Comparison of ENCODE assay signal across 1 cellular context in the genomic region with DNA sequence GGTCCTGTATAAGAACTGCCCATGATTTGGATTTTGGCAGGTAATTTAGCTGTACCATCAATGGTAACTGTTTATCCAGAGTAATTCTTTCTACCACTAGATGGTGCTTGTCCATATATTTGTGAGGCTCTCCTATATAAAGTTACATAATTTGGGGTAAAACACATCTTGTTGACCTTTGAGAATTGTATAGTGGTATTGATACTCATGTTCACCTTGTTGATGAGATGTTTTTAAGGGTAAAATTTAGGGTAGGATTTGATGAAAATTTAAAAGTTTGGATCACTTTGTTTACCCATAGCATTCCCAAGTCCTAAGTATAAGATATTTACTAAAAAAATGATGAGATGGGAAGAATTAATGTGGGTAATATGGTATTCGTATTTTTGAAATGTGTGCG.
TF ChIP-seq lines count a peak whose summit lies in the region.

No MANE protein-coding gene starts in this region.

TF ChIP-seq in GM23338, 12 proteins besides CTCF, POLR2A, EP300 and RAD21 (continued from another document):
- TF ChIP-seq, protein P1, sequence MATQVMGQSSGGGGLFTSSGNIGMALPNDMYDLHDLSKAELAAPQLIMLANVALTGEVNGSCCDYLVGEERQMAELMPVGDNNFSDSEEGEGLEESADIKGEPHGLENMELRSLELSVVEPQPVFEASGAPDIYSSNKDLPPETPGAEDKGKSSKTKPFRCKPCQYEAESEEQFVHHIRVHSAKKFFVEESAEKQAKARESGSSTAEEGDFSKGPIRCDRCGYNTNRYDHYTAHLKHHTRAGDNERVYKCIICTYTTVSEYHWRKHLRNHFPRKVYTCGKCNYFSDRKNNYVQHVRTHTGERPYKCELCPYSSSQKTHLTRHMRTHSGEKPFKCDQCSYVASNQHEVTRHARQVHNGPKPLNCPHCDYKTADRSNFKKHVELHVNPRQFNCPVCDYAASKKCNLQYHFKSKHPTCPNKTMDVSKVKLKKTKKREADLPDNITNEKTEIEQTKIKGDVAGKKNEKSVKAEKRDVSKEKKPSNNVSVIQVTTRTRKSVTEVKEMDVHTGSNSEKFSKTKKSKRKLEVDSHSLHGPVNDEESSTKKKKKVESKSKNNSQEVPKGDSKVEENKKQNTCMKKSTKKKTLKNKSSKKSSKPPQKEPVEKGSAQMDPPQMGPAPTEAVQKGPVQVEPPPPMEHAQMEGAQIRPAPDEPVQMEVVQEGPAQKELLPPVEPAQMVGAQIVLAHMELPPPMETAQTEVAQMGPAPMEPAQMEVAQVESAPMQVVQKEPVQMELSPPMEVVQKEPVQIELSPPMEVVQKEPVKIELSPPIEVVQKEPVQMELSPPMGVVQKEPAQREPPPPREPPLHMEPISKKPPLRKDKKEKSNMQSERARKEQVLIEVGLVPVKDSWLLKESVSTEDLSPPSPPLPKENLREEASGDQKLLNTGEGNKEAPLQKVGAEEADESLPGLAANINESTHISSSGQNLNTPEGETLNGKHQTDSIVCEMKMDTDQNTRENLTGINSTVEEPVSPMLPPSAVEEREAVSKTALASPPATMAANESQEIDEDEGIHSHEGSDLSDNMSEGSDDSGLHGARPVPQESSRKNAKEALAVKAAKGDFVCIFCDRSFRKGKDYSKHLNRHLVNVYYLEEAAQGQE (IDR thresholded peaks at IDR 0.05; ENCODE audit: unreplicated experiment): no peak
- no peak for TF ChIP-seq NANOG (IDR thresholded peaks at IDR 0.05; ENCODE audit: borderline replicate concordance)
- no peak for TF ChIP-seq ZNF331 (CRISPR knock-in tag; IDR thresholded peaks at IDR 0.05; ENCODE audit: low read depth)
- TF ChIP-seq, protein P2, sequence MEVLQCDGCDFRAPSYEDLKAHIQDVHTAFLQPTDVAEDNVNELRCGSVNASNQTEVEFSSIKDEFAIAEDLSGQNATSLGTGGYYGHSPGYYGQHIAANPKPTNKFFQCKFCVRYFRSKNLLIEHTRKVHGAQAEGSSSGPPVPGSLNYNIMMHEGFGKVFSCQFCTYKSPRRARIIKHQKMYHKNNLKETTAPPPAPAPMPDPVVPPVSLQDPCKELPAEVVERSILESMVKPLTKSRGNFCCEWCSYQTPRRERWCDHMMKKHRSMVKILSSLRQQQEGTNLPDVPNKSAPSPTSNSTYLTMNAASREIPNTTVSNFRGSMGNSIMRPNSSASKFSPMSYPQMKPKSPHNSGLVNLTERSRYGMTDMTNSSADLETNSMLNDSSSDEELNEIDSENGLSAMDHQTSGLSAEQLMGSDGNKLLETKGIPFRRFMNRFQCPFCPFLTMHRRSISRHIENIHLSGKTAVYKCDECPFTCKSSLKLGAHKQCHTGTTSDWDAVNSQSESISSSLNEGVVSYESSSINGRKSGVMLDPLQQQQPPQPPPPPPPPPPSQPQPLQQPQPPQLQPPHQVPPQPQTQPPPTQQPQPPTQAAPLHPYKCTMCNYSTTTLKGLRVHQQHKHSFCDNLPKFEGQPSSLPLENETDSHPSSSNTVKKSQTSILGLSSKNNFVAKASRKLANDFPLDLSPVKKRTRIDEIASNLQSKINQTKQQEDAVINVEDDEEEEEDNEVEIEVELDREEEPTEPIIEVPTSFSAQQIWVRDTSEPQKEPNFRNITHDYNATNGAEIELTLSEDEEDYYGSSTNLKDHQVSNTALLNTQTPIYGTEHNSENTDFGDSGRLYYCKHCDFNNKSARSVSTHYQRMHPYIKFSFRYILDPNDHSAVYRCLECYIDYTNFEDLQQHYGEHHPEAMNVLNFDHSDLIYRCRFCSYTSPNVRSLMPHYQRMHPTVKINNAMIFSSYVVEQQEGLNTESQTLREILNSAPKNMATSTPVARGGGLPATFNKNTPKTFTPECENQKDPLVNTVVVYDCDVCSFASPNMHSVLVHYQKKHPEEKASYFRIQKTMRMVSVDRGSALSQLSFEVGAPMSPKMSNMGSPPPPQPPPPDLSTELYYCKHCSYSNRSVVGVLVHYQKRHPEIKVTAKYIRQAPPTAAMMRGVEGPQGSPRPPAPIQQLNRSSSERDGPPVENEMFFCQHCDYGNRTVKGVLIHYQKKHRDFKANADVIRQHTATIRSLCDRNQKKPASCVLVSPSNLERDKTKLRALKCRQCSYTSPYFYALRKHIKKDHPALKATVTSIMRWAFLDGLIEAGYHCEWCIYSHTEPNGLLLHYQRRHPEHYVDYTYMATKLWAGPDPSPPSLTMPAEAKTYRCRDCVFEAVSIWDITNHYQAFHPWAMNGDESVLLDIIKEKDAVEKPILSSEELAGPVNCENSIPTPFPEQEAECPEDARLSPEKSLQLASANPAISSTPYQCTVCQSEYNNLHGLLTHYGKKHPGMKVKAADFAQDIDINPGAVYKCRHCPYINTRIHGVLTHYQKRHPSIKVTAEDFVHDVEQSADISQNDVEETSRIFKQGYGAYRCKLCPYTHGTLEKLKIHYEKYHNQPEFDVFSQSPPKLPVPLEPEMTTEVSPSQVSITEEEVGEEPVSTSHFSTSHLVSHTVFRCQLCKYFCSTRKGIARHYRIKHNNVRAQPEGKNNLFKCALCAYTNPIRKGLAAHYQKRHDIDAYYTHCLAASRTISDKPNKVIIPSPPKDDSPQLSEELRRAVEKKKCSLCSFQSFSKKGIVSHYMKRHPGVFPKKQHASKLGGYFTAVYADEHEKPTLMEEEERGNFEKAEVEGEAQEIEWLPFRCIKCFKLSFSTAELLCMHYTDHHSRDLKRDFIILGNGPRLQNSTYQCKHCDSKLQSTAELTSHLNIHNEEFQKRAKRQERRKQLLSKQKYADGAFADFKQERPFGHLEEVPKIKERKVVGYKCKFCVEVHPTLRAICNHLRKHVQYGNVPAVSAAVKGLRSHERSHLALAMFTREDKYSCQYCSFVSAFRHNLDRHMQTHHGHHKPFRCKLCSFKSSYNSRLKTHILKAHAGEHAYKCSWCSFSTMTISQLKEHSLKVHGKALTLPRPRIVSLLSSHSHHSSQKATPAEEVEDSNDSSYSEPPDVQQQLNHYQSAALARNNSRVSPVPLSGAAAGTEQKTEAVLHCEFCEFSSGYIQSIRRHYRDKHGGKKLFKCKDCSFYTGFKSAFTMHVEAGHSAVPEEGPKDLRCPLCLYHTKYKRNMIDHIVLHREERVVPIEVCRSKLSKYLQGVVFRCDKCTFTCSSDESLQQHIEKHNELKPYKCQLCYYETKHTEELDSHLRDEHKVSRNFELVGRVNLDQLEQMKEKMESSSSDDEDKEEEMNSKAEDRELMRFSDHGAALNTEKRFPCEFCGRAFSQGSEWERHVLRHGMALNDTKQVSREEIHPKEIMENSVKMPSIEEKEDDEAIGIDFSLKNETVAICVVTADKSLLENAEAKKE (CRISPR knock-in tag; IDR thresholded peaks at IDR 0.05): no peak
- TF ChIP-seq EZH2 (IDR thresholded peaks at IDR 0.05; ENCODE audit: low read depth, unreplicated experiment): no peak
- no peak for TF ChIP-seq ZNF114 (CRISPR knock-in tag; IDR thresholded peaks at IDR 0.05)
